1 cellular context compared by ENCODE assay signal in the genomic region with DNA sequence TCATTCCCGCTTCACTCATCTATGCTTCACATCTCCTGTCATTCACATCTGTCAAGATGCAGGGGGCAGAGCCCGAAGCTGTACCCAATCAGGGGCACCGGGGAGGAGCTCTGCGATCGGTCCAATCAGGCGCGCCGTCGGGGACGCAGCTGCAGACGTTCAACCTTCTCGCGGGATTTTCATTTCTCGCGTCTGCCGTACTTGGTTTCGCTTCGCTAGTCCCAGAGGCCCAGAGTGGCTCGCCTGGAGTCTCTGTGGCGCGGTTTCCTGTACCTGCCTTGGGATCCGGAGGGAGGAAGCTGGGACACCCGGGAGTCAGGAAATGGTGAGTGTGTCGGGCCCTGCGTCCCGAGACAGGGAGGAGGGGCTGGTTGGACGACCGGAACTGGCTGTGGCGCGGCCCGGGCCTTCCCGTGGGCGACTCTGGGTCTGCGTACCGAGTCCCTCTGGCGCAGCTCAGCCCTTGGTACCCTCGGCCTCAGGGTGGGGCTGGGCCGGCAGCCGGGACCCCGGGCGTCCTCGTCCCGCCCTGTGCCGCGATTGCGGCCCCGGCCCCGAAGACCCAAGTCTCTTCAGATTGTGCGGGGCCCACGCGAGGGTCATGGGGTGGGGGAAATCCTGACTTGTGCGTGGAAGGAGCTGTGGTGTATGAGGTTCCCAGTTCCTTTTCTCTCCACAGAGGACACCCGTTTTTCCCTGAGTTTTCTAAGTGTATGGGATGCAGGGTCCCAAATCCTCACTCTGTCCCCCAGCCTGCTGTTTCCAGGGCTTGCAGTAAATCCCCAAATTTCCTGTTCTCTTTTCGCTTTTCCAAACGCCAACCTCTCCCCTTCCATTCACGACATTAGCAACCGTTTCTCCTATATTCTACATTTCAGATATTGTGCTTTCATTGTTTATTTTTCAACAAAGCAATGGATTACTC.
TF ChIP-seq lines count a peak whose summit lies in the region.

A gene (plus strand): TSS at position 215 of the 925 bp plus-strand sequence. CDS start 108 bp downstream, at position 323.

TF ChIP-seq in K562, 482 proteins besides CTCF, POLR2A, EP300 and RAD21 (continued from another document and continues in another):
- TF ChIP-seq POLR3A (IDR thresholded peaks at IDR 0.05; ENCODE audit: borderline replicate concordance, extremely low read depth, insufficient read depth, insufficient read length) (no peak), RUNX1 (IDR thresholded peaks at IDR 0.05; ENCODE audit: low read depth) (peak; percentile 39; the same call in 1 of the 2 replicates), RBM39 (optimal IDR thresholded peaks at IDR 0.05; ENCODE audit: low read depth, low read length) (no peak), NR1H2 (CRISPR knock-in tag; IDR thresholded peaks at IDR 0.05) (no peak), ZNF212 (CRISPR knock-in tag; IDR thresholded peaks at IDR 0.05) (no peak), ZNF717 (CRISPR knock-in tag; IDR thresholded peaks at IDR 0.05) (no peak), ETV5 (CRISPR knock-in tag; IDR thresholded peaks at IDR 0.05; ENCODE audit: low read depth) (peak; percentile 66), HDGF (IDR thresholded peaks at IDR 0.05) (no peak), PHF8 (IDR thresholded peaks at IDR 0.05; ENCODE audit: borderline replicate concordance, low read length) (peak; percentile 91), KLF6 (CRISPR knock-in tag; IDR thresholded peaks at IDR 0.05; ENCODE audit: borderline replicate concordance) (no peak), EWSR1 (IDR thresholded peaks at IDR 0.05; ENCODE audit: borderline replicate concordance, low read depth, partially characterized antibody) (no peak), MXI1 (IDR thresholded peaks at IDR 0.05; ENCODE audit: low read depth, low read length) (0 out of 2 replicates have a peak, but pooled peaks have one; percentile 32), HMGN3 (IDR thresholded peaks at IDR 0.05; ENCODE audit: borderline replicate concordance, extremely low read depth, insufficient read length, low read depth, low read length) (peak; percentile 49), POLR2B (IDR thresholded peaks at IDR 0.05; ENCODE audit: low read depth, partially characterized antibody) (no peak), TSC22D4 (tag; IDR thresholded peaks at IDR 0.05) (no peak), ATF1 (CRISPR knock-in tag; IDR thresholded peaks at IDR 0.05) (no peak), ATF1 (tag; IDR thresholded peaks at IDR 0.05) (peak; percentile 65), HNRNPLL (IDR thresholded peaks at IDR 0.05; ENCODE audit: low read depth, low read length, poor library complexity, severe bottlenecking) (peak; percentile 32), PML (IDR thresholded peaks at IDR 0.05; ENCODE audit: low read length) (peak; percentile 40; the same call in 1 of the 2 replicates), GABPA (tag; conservative IDR thresholded peaks at IDR 0.05; ENCODE audit: low read depth) (peak; percentile 86), TCFL5 (CRISPR knock-in tag; conservative IDR thresholded peaks at IDR 0.05) (no peak), U2AF2 (optimal IDR thresholded peaks at IDR 0.05; ENCODE audit: low read depth, low read length) (no peak), SIX5 (IDR thresholded peaks at IDR 0.05; ENCODE audit: borderline replicate concordance in 1 of 2, insufficient read depth in 1 of 2, low read depth in 1 of 2, low read length in 2 of 2) (no peak), GTF2F1 (IDR thresholded peaks at IDR 0.05; ENCODE audit: low read depth, low read length) (0 out of 2 replicates have a peak, but pooled peaks have one; percentile 21), ZNF445 (CRISPR knock-in tag; IDR thresholded peaks at IDR 0.05; ENCODE audit: low read depth) (no peak), ZFP1 (CRISPR knock-in tag; IDR thresholded peaks at IDR 0.05) (no peak)
- TF ChIP-seq, protein P1, sequence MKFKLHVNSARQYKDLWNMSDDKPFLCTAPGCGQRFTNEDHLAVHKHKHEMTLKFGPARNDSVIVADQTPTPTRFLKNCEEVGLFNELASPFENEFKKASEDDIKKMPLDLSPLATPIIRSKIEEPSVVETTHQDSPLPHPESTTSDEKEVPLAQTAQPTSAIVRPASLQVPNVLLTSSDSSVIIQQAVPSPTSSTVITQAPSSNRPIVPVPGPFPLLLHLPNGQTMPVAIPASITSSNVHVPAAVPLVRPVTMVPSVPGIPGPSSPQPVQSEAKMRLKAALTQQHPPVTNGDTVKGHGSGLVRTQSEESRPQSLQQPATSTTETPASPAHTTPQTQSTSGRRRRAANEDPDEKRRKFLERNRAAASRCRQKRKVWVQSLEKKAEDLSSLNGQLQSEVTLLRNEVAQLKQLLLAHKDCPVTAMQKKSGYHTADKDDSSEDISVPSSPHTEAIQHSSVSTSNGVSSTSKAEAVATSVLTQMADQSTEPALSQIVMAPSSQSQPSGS (CRISPR knock-in tag; IDR thresholded peaks at IDR 0.05): no peak
- TF ChIP-seq, protein P2, sequence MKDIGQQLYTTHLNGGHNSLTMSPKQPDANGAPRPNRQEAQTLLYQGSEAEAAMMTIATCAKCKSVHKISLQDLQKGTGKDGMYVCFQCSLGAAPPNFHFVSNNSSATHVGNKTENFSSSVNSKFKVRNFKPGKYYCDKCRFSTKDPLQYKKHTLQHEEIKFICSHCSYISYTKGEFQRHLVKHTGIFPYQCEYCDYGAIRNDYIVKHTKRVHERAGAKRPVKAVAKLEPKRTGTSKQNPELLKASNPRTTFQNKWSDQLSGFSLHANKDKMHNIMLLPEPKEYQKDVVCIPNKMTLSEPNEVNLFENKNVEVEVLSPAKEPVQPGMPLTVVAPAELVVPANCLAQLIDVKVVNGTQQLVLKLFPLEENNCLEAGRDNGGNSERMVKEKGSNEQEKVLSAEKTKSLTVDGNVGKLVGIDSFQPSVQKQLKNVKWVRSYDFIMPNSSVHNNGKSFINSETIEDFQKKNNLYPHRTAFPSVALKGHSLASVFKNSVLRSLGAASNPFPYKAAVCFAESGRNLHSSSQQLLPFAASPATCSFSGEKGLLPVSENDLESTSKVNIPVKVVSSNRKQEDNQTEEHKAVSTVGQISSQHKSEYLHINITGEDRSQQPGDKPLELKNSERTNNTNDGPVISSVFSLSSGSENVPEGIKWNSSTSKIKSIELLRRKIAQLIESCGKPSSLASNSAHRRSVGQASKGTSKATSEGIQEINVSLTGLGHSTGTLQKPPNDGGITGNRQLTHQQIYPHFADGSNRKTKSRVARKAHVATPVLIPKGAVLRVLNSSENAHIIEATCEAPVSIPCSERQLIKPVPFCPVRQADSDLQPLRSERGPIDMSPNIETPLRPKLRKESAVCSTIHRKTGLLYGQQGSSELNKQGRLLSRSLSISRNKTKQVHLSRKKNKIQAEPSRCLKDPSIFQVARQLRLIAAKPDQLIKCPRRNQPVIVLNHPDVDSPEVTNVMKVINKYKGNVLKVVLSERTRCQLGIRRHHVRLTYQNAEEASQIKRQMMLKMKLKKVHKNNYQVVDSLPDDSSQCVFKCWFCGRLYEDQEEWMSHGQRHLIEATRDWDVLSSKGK (CRISPR knock-in tag; IDR thresholded peaks at IDR 0.05): no peak
- TF ChIP-seq, protein P3, sequence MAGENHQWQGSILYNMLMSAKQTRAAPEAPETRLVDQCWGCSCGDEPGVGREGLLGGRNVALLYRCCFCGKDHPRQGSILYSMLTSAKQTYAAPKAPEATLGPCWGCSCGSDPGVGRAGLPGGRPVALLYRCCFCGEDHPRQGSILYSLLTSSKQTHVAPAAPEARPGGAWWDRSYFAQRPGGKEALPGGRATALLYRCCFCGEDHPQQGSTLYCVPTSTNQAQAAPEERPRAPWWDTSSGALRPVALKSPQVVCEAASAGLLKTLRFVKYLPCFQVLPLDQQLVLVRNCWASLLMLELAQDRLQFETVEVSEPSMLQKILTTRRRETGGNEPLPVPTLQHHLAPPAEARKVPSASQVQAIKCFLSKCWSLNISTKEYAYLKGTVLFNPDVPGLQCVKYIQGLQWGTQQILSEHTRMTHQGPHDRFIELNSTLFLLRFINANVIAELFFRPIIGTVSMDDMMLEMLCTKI (IDR thresholded peaks at IDR 0.05; ENCODE audit: partially characterized antibody): no peak
- TF ChIP-seq, protein P4, sequence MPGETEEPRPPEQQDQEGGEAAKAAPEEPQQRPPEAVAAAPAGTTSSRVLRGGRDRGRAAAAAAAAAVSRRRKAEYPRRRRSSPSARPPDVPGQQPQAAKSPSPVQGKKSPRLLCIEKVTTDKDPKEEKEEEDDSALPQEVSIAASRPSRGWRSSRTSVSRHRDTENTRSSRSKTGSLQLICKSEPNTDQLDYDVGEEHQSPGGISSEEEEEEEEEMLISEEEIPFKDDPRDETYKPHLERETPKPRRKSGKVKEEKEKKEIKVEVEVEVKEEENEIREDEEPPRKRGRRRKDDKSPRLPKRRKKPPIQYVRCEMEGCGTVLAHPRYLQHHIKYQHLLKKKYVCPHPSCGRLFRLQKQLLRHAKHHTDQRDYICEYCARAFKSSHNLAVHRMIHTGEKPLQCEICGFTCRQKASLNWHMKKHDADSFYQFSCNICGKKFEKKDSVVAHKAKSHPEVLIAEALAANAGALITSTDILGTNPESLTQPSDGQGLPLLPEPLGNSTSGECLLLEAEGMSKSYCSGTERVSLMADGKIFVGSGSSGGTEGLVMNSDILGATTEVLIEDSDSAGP (CRISPR knock-in tag; IDR thresholded peaks at IDR 0.05): no peak
- TF ChIP-seq, protein P5, sequence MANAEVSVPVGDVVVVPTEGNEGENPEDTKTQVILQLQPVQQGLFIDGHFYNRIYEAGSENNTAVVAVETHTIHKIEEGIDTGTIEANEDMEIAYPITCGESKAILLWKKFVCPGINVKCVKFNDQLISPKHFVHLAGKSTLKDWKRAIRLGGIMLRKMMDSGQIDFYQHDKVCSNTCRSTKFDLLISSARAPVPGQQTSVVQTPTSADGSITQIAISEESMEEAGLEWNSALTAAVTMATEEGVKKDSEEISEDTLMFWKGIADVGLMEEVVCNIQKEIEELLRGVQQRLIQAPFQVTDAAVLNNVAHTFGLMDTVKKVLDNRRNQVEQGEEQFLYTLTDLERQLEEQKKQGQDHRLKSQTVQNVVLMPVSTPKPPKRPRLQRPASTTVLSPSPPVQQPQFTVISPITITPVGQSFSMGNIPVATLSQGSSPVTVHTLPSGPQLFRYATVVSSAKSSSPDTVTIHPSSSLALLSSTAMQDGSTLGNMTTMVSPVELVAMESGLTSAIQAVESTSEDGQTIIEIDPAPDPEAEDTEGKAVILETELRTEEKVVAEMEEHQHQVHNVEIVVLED (CRISPR knock-in tag; IDR thresholded peaks at IDR 0.05): peak; percentile 78
- TF ChIP-seq, protein P6, sequence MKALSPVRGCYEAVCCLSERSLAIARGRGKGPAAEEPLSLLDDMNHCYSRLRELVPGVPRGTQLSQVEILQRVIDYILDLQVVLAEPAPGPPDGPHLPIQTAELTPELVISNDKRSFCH (CRISPR knock-in tag; IDR thresholded peaks at IDR 0.05): no peak
- TF ChIP-seq, protein P6 (tag; IDR thresholded peaks at IDR 0.05): no peak
- TF ChIP-seq, protein P7, sequence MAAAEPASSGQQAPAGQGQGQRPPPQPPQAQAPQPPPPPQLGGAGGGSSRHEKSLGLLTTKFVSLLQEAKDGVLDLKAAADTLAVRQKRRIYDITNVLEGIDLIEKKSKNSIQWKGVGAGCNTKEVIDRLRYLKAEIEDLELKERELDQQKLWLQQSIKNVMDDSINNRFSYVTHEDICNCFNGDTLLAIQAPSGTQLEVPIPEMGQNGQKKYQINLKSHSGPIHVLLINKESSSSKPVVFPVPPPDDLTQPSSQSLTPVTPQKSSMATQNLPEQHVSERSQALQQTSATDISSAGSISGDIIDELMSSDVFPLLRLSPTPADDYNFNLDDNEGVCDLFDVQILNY (CRISPR knock-in tag; IDR thresholded peaks at IDR 0.05): no peak
- TF ChIP-seq, protein P8, sequence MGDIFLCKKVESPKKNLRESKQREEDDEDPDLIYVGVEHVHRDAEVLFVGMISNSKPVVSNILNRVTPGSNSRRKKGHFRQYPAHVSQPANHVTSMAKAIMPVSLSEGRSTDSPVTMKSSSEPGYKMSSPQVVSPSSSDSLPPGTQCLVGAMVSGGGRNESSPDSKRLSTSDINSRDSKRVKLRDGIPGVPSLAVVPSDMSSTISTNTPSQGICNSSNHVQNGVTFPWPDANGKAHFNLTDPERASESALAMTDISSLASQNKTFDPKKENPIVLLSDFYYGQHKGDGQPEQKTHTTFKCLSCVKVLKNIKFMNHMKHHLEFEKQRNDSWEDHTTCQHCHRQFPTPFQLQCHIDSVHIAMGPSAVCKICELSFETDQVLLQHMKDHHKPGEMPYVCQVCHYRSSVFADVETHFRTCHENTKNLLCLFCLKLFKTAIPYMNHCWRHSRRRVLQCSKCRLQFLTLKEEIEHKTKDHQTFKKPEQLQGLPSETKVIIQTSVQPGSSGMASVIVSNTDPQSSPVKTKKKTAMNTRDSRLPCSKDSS (IDR thresholded peaks at IDR 0.05; ENCODE audit: low read depth, partially characterized antibody): no peak
- TF ChIP-seq, protein P9, sequence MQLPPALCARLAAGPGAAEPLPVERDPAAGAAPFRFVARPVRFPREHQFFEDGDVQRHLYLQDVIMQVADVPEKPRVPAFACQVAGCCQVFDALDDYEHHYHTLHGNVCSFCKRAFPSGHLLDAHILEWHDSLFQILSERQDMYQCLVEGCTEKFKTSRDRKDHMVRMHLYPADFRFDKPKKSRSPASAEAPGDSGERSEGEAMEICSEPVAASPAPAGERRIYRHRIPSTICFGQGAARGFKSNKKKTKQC (CRISPR knock-in tag; IDR thresholded peaks at IDR 0.05): peak; percentile 66; the same call in 1 of the 2 replicates
- TF ChIP-seq, protein P10, sequence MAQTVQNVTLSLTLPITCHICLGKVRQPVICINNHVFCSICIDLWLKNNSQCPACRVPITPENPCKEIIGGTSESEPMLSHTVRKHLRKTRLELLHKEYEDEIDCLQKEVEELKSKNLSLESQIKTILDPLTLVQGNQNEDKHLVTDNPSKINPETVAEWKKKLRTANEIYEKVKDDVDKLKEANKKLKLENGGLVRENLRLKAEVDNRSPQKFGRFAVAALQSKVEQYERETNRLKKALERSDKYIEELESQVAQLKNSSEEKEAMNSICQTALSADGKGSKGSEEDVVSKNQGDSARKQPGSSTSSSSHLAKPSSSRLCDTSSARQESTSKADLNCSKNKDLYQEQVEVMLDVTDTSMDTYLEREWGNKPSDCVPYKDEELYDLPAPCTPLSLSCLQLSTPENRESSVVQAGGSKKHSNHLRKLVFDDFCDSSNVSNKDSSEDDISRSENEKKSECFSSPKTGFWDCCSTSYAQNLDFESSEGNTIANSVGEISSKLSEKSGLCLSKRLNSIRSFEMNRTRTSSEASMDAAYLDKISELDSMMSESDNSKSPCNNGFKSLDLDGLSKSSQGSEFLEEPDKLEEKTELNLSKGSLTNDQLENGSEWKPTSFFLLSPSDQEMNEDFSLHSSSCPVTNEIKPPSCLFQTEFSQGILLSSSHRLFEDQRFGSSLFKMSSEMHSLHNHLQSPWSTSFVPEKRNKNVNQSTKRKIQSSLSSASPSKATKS (CRISPR knock-in tag; IDR thresholded peaks at IDR 0.05): no peak
- TF ChIP-seq, protein P11, sequence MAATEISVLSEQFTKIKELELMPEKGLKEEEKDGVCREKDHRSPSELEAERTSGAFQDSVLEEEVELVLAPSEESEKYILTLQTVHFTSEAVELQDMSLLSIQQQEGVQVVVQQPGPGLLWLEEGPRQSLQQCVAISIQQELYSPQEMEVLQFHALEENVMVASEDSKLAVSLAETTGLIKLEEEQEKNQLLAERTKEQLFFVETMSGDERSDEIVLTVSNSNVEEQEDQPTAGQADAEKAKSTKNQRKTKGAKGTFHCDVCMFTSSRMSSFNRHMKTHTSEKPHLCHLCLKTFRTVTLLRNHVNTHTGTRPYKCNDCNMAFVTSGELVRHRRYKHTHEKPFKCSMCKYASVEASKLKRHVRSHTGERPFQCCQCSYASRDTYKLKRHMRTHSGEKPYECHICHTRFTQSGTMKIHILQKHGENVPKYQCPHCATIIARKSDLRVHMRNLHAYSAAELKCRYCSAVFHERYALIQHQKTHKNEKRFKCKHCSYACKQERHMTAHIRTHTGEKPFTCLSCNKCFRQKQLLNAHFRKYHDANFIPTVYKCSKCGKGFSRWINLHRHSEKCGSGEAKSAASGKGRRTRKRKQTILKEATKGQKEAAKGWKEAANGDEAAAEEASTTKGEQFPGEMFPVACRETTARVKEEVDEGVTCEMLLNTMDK (IDR thresholded peaks at IDR 0.05; ENCODE audit: borderline replicate concordance, insufficient read depth, low read depth, low read length, poor library complexity, severe bottlenecking): no peak
